ENCODE assay signal across 14 cellular contexts in genomic region chr3:2944628-2945027, GRCh38.
DNase-seq lines count a peak whose midpoint lies in the region; ATAC-seq, FAIRE-seq and TF ChIP-seq lines count a peak whose summit lies in the region.
"Had no signal": no experiment of that assay in that cellular context is flagged by ENCODE, and none has a peak within 500 bp of the region (broad histone marks: within the 10 kb centered on the region; RNA-seq: fewer than 3 reads in every experiment).

No MANE protein-coding gene starts in this region.

- H3K36me3 ChIP-seq in stomach (no peaks in the 10 kb centered on the region), transverse colon (no peaks in the 10 kb centered on the region)

- H3K27ac ChIP-seq in stomach (no peak overlapping the region), transverse colon (no peak overlapping the region)

- DNase-seq in GM12891 (ENCODE audit: insufficient read length, low spot score) (peak; percentile 9), NCI-H1694 treated with DMSO at 0.1 percent for 48 hours (lab: John Stamatoyannopoulos, UW) (no peak), inferior parietal cortex (ENCODE audit: extremely low spot score) (no peak), stomach (no peak), transverse colon (no peak)
- DNase-seq: foreskin fibroblast, islet precursor cell, NCI-H2081, T-helper 17 cell had no signal

- WGBS in stomach, 5 donors, result 81 to 100% (median 91%) methylated on average over 1 of the region's 1 CpG
- WGBS in transverse colon (ENCODE audit: low coverage in 1 of 2), 2 donors, result 68 to 100% methylated on average over 1 of the region's 1 CpG

- TF ChIP-seq POLR2A in GM12891 (IDR thresholded peaks at IDR 0.05; ENCODE audit: low read depth, low read length) (no peak), stomach (IDR thresholded peaks at IDR 0.05) (no peak), transverse colon (IDR thresholded peaks at IDR 0.05) (no peak)

- H3K9me3 ChIP-seq in stomach (no peaks in the 10 kb centered on the region), transverse colon (no peaks in the 10 kb centered on the region)

- no peak for TF ChIP-seq EP300 in stomach (IDR thresholded peaks at IDR 0.05)
- no peak for TF ChIP-seq EP300 in transverse colon (IDR thresholded peaks at IDR 0.05; ENCODE audit: low read depth)

- intact Hi-C loops in stomach (cut with DNase I; ENCODE audit: low total_unique reads) (no loop called here), transverse colon (cut with DNase I; ENCODE audit: low total_unique reads) (no loop called here)

- in situ Hi-C loops in transverse colon (cut with MboI; ENCODE audit: low pct_ligation_motif_present in 1 of 4, low pct_unique_long_range_greater_than_20kb in 1 of 4, low sequenced_read_pairs in 3 of 4), result no loop called here

- TF ChIP-seq CTCF in stomach (IDR thresholded peaks at IDR 0.05), result no peak
- no peak for TF ChIP-seq CTCF in transverse colon (IDR thresholded peaks at IDR 0.05)

- FAIRE-seq in GM12891 (lab: Jason Lieb, UNC), result peak; percentile 94
- FAIRE-seq: H1 had no signal

- H3K4me3 ChIP-seq in stomach (no peak overlapping the region), transverse colon (no peak overlapping the region)
- H3K4me3 ChIP-seq: smooth muscle cell had no signal

- H3K4me1 ChIP-seq in stomach (no peaks in the 10 kb centered on the region), transverse colon (no peaks in the 10 kb centered on the region)

- ATAC-seq in GM19397 (IDR thresholded peaks at IDR 0.05; ENCODE audit: unreplicated experiment), result peak; percentile 65
- peak; percentile 80 for ATAC-seq in HG02678 (IDR thresholded peaks at IDR 0.05; ENCODE audit: unreplicated experiment)
- peak; percentile 66 for ATAC-seq in HG03439 (IDR thresholded peaks at IDR 0.05; ENCODE audit: unreplicated experiment)
- ATAC-seq: T-helper 17 cell had no signal

- H3K27me3 ChIP-seq in stomach, result no peaks in the 10 kb centered on the region
- H3K27me3 ChIP-seq in transverse colon, result no peaks in the 10 kb centered on the region

TF ChIP-seq in GM12891, 5 proteins besides CTCF, POLR2A, EP300 and RAD21:
- TF ChIP-seq SPI1 (IDR thresholded peaks at IDR 0.05; ENCODE audit: low read depth, low read length), result peak; percentile 97
- peak; percentile 74 for TF ChIP-seq POU2F2 (IDR thresholded peaks at IDR 0.05; ENCODE audit: low read depth, low read length)
- no peak for TF ChIP-seq POLR2AphosphoS5 (IDR thresholded peaks at IDR 0.05; ENCODE audit: low read depth, low read length)
